In the genomic region with DNA sequence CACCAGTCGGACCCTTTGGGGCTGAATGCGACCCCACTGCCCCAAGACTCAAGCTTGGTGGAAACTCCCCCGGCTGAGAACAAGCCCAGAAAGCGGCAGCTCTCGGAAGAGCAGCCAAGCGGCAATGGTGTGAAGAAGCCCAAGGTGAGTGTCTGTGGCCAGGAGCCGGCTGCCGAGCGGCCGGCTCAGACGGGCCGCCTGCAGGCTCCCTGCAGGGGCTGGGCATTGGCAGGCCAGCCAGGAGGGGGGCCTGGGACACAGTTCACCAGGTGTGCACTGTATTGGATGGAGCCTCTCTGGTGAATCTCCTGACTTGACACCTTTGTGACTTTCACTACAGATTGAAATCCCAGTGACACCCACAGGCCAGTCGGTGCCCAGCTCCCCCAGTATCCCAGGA, we compare ENCODE assay signal across 29 cellular contexts. TPM values are rescaled to one million over a fixed set of nuclear protein-coding genes. Genes with fewer than 3 reads are reported as not detected.
"Had no signal": no experiment of that assay in that cellular context is flagged by ENCODE, and none has a peak within 500 bp of the region (broad histone marks: within the 10 kb centered on the region; RNA-seq: fewer than 3 reads in every experiment).

No MANE protein-coding gene starts in this region.

- H2AFZ ChIP-seq: hepatocyte had no signal

- H3K27ac Mint-ChIP-seq: mesothelial cell of epicardium; stimulated activated naive CD8-positive, alpha-beta T cell treated with anti-CD3 and anti-CD28 coated beads, Interleukin-15, Interleukin-2, amounts not matched to agents 100 ng/mL and 50 ng/mL, for 24 hours had no signal

- H3K4me3 ChIP-seq: heart right ventricle, hepatocyte, left lung, lung, mucosa of descending colon, pancreas, prostate gland, sigmoid colon, spleen, suprapubic skin, thoracic aorta, tibial artery, upper lobe of right lung had no signal

- DNase-seq: heart right ventricle; islet precursor cell; mesendoderm; mucosa of descending colon; naive thymus-derived CD4-positive, alpha-beta T cell; nucleus accumbens; pancreas; retina; right cardiac atrium; sigmoid colon; small intestine; spleen; stimulated activated CD4-positive, alpha-beta T cell treated with anti-CD3 and anti-CD28 coated beads, Interleukin-4, amount 100 ng/mL, for 24 hours; stimulated activated naive CD4-positive, alpha-beta T cell; trophoblast cell; upper lobe of right lung had no signal

- H3K9me3 ChIP-seq: heart right ventricle, left lung, mucosa of descending colon, pancreas, prostate gland, sigmoid colon, spleen, suprapubic skin, thoracic aorta, tibial artery, upper lobe of right lung had no signal

- FAIRE-seq: pancreas, small intestine, urothelium cell line had no signal

- H3K27ac ChIP-seq: heart right ventricle, hepatocyte, left lung, pancreas, prostate gland, sigmoid colon, spleen, suprapubic skin, thoracic aorta, tibial artery, upper lobe of right lung had no signal

- H3K9me3 Mint-ChIP-seq: mesothelial cell of epicardium; naive thymus-derived CD4-positive, alpha-beta T cell; natural killer cell treated with Interleukin-12 subunit alpha and Interleukin-12 subunit beta and Interleukin-15 and Interleukin-18, amount 100 ng/mL, for 72 hours; neural crest cell; stimulated activated effector memory CD8-positive, alpha-beta T cell treated with anti-CD3 and anti-CD28 coated beads, Interleukin-12 subunit alpha, Interleukin-12 subunit beta, amount 100 ng/mL, for 72 hours; stimulated activated naive CD8-positive, alpha-beta T cell treated with anti-CD3 and anti-CD28 coated beads, Interleukin-15, Interleukin-2, amounts not matched to agents 100 ng/mL and 50 ng/mL, for 24 hours had no signal

- ATAC-seq: heart right ventricle; left lung; mucosa of descending colon; naive thymus-derived CD4-positive, alpha-beta T cell; natural killer cell treated with Interleukin-12 subunit alpha and Interleukin-12 subunit beta and Interleukin-15 and Interleukin-18, amount 100 ng/mL, for 72 hours; pancreas; right cardiac atrium; stimulated activated effector memory CD8-positive, alpha-beta T cell treated with anti-CD3 and anti-CD28 coated beads, Interleukin-12 subunit alpha, Interleukin-12 subunit beta, amount 100 ng/mL, for 72 hours; upper lobe of right lung had no signal

- H3K4me3 Mint-ChIP-seq: mesothelial cell of epicardium; naive thymus-derived CD4-positive, alpha-beta T cell; natural killer cell treated with Interleukin-12 subunit alpha and Interleukin-12 subunit beta and Interleukin-15 and Interleukin-18, amount 100 ng/mL, for 72 hours; stimulated activated effector memory CD8-positive, alpha-beta T cell treated with anti-CD3 and anti-CD28 coated beads, Interleukin-12 subunit alpha, Interleukin-12 subunit beta, amount 100 ng/mL, for 72 hours; stimulated activated naive CD8-positive, alpha-beta T cell treated with anti-CD3 and anti-CD28 coated beads, Interleukin-15, Interleukin-2, amounts not matched to agents 100 ng/mL and 50 ng/mL, for 24 hours had no signal

- H3K4me2 ChIP-seq: hepatocyte had no signal

- H3K27me3 Mint-ChIP-seq: naive thymus-derived CD4-positive, alpha-beta T cell; natural killer cell treated with Interleukin-12 subunit alpha and Interleukin-12 subunit beta and Interleukin-15 and Interleukin-18, amount 100 ng/mL, for 72 hours; stimulated activated naive CD8-positive, alpha-beta T cell treated with anti-CD3 and anti-CD28 coated beads, Interleukin-15, Interleukin-2, amounts not matched to agents 100 ng/mL and 50 ng/mL, for 24 hours had no signal

- H3K27me3 ChIP-seq: heart right ventricle, hepatocyte, left lung, pancreas, sigmoid colon, spleen, suprapubic skin, tibial artery, upper lobe of right lung had no signal

- H3K4me1 ChIP-seq: prostate gland had no signal

RNA-seq across cellular contexts. Expression of a gene that starts 28.5 kb away (rescaled TPM):
- polyA plus RNA-seq: naive thymus-derived CD4-positive, alpha-beta T cell had no signal
